ENCODE assay signal across 1 cellular context in the genomic region with DNA sequence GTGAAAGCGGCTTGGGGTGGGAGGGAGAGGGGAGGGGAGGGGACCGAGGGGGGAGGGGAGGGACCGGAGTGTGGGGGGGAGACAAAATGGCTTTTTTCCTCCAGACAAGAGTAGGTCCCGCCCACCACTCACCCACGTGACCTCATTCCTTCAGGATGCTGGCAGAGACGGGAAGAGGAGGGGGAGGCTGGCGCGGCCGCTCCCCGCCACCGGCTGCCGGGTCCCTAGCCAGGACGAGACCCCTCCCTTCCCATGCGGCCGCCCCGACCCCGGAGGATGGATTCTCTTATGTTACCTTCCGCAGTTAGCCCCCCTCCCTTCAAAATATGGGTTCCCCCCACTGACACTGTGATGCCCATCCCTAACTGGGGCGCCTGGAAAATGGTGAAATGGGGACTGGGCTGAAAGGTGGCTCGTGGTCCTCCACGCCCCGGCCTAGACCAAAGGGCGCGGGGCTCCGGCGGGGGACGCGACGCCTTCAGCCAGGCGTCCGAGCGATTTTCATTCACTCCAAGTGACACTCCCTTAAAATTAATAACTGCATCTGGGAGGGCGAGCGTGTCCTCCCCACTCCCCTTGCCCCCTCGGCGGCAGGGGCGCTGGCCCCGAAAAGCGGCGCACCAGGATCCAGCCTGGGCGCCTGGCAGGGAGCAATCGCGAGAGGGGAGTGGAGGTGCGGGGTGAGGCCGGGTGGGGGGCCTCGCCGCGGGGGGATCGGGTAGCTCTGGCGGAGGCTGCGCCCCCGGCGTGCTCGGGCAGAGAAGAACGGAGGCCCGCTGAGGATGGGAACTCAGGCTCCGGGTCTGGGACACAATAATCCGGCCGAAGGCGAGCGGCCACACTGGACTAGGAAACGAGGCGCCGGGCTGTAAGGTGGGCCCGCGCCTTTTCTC.
A peak's percentile ranks its signal among the peaks of the same experiment; 100 is the strongest.
TF ChIP-seq lines count a peak whose summit lies in the region.

Gene PCGF2 (minus strand): TSS at position 8 of the 893 bp plus-strand sequence. CDS start 7,934 bp downstream, outside the sequence.

TF ChIP-seq in GM12878, 131 proteins besides CTCF, POLR2A, EP300 and RAD21 (continued from another document):
- TF ChIP-seq, protein P1, sequence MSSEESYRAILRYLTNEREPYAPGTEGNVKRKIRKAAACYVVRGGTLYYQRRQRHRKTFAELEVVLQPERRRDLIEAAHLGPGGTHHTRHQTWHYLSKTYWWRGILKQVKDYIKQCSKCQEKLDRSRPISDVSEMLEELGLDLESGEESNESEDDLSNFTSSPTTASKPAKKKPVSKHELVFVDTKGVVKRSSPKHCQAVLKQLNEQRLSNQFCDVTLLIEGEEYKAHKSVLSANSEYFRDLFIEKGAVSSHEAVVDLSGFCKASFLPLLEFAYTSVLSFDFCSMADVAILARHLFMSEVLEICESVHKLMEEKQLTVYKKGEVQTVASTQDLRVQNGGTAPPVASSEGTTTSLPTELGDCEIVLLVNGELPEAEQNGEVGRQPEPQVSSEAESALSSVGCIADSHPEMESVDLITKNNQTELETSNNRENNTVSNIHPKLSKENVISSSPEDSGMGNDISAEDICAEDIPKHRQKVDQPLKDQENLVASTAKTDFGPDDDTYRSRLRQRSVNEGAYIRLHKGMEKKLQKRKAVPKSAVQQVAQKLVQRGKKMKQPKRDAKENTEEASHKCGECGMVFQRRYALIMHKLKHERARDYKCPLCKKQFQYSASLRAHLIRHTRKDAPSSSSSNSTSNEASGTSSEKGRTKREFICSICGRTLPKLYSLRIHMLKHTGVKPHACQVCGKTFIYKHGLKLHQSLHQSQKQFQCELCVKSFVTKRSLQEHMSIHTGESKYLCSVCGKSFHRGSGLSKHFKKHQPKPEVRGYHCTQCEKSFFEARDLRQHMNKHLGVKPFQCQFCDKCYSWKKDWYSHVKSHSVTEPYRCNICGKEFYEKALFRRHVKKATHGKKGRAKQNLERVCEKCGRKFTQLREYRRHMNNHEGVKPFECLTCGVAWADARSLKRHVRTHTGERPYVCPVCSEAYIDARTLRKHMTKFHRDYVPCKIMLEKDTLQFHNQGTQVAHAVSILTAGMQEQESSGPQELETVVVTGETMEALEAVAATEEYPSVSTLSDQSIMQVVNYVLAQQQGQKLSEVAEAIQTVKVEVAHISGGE (CRISPR knock-in tag; IDR thresholded peaks at IDR 0.05) = no peak
- TF ChIP-seq NBN (IDR thresholded peaks at IDR 0.05) (peak; percentile 16; the same call in 1 of the 2 replicates), ZNF384 (IDR thresholded peaks at IDR 0.05; ENCODE audit: borderline replicate concordance, low read depth, low read length) (no peak), RUNX3 (IDR thresholded peaks at IDR 0.05; ENCODE audit: low read length) (no peak; the same call in 1 of the 2 replicates), RAD51 (IDR thresholded peaks at IDR 0.05) (peak; percentile 89), BMI1 (IDR thresholded peaks at IDR 0.05; ENCODE audit: borderline replicate concordance) (no peak), CHD1 (IDR thresholded peaks at IDR 0.05; ENCODE audit: low read depth, low read length) (0 out of 2 replicates have a peak, but pooled peaks have one; percentile 34), E2F8 (IDR thresholded peaks at IDR 0.05; ENCODE audit: low read depth, partially characterized antibody) (no peak), BHLHE40 (IDR thresholded peaks at IDR 0.05; ENCODE audit: borderline replicate concordance in 1 of 2, low read depth in 2 of 2, low read length in 1 of 2) (peak in 1 of 2 experiments; percentile 61; a peak in 2 of 4 replicates), SMC3 (IDR thresholded peaks at IDR 0.05; ENCODE audit: borderline replicate concordance, low read length) (no peak), SP1 (IDR thresholded peaks at IDR 0.05; ENCODE audit: low read depth, low read length) (no peak), NR2F1 (conservative IDR thresholded peaks at IDR 0.05) (no peak), EED (IDR thresholded peaks at IDR 0.05; ENCODE audit: low read depth) (peak; percentile 32; the same call in 1 of the 2 replicates), RFX5 (IDR thresholded peaks at IDR 0.05; ENCODE audit: low read depth, low read length) (no peak), POU2F2 (IDR thresholded peaks at IDR 0.05; ENCODE audit: borderline replicate concordance, low read depth, low read length) (no peak), SUZ12 (IDR thresholded peaks at IDR 0.05; ENCODE audit: unreplicated experiment) (peak; percentile 81), IKZF1 (conservative IDR thresholded peaks at IDR 0.05) (peak; percentile 71), NFXL1 (IDR thresholded peaks at IDR 0.05; ENCODE audit: borderline replicate concordance) (no peak), ATF7 (IDR thresholded peaks at IDR 0.05; ENCODE audit: low read depth) (no peak), IRF4 (IDR thresholded peaks at IDR 0.05; ENCODE audit: low read depth, low read length) (no peak), TCF12 (IDR thresholded peaks at IDR 0.05; ENCODE audit: low read depth, low read length) (no peak), ASH2L (IDR thresholded peaks at IDR 0.05; ENCODE audit: borderline replicate concordance, low read depth) (no peak), RELB (IDR thresholded peaks at IDR 0.05; ENCODE audit: low read depth) (0 out of 2 replicates have a peak, but pooled peaks have one; percentile 16), RBBP5 (conservative IDR thresholded peaks at IDR 0.05) (no peak), USF2 (IDR thresholded peaks at IDR 0.05; ENCODE audit: borderline replicate concordance, low read depth, low read length) (peak; percentile 62)
- TF ChIP-seq, protein P2, sequence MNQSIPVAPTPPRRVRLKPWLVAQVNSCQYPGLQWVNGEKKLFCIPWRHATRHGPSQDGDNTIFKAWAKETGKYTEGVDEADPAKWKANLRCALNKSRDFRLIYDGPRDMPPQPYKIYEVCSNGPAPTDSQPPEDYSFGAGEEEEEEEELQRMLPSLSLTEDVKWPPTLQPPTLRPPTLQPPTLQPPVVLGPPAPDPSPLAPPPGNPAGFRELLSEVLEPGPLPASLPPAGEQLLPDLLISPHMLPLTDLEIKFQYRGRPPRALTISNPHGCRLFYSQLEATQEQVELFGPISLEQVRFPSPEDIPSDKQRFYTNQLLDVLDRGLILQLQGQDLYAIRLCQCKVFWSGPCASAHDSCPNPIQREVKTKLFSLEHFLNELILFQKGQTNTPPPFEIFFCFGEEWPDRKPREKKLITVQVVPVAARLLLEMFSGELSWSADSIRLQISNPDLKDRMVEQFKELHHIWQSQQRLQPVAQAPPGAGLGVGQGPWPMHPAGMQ (IDR thresholded peaks at IDR 0.05; ENCODE audit: borderline replicate concordance) = no peak
- TF ChIP-seq, protein P3, sequence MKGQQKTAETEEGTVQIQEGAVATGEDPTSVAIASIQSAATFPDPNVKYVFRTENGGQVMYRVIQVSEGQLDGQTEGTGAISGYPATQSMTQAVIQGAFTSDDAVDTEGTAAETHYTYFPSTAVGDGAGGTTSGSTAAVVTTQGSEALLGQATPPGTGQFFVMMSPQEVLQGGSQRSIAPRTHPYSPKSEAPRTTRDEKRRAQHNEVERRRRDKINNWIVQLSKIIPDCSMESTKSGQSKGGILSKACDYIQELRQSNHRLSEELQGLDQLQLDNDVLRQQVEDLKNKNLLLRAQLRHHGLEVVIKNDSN (IDR thresholded peaks at IDR 0.05; ENCODE audit: borderline replicate concordance, extremely low read length, insufficient read depth, low read depth, low read length) = peak; percentile 85
TF ChIP-seq in GM12878: peak in this region for 13.
